In the genomic region with DNA sequence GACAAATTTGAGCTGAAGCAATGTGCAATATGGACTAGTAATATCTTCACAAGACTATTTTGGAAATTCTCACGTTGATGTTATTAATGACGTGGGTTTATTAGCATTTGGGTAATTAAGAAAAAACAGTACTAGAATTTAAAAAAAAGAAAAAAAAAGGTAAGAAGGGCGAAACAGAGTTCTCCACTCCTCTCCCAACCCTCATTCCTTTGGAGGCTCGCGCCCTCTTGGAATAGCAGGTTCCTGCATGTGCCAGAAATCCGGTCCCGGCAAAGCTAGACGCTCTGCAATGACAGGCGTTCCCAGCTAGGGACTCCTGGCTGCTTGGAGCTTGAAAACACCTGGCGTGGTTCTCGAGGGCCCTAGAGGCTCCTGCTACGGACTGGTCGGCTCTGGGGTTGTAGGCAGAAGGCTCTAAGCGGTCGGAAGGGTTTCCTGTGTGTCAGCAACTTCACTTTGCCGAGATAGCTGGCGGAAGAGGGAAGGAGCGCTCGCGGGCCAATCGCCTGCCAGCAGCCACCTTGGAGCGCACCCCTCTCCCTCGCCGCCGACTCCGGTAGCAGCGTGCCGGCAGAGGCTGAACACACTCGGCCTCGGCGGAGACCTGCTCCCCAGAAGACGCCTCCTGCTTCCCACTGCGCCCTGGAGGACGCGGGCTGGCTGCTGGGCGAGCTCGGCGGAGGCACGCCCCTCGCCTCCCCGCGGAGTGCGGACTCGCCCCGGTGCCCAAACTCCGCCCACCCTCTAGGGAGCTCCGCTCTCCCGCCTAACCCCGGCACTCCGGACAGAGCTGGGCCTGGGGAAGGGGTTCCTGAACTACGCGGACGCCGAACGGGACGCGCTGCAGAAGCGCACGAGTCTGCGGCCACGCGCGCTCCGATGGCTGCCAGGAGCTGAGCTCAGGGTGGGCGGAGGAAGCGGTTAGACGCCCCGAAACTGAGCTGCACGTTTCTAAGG, we compare ENCODE assay signal across 8 cellular contexts. TPM values are rescaled to one million over a fixed set of nuclear protein-coding genes. Genes with fewer than 3 reads are reported as not detected.
DNase-seq lines count a peak whose midpoint lies in the region; ATAC-seq and TF ChIP-seq lines count a peak whose summit lies in the region.

A gene with protein sequence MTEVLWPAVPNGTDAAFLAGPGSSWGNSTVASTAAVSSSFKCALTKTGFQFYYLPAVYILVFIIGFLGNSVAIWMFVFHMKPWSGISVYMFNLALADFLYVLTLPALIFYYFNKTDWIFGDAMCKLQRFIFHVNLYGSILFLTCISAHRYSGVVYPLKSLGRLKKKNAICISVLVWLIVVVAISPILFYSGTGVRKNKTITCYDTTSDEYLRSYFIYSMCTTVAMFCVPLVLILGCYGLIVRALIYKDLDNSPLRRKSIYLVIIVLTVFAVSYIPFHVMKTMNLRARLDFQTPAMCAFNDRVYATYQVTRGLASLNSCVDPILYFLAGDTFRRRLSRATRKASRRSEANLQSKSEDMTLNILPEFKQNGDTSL (plus strand): TSS at position 778 of the 957 bp plus-strand sequence. CDS start 652 bp downstream, outside the sequence.

- no TSS peak for BruUV-seq in Caco-2 (replicated peaks; lab: Mats Ljungman, UMichigan)

- no peaks in the 10 kb centered on the region for H3K9me3 Mint-ChIP-seq in Caco-2 (ENCODE audit: unreplicated experiment)

- peak within 1 kb of the TSS; percentile 88 for H3K4me3 Mint-ChIP-seq in Caco-2 (ENCODE audit: unreplicated experiment)

- H3K27ac Mint-ChIP-seq in Caco-2 (ENCODE audit: unreplicated experiment), result peak within 1 kb of the TSS; percentile 84

- peak; percentile 72 for ATAC-seq in HG03280 (IDR thresholded peaks at IDR 0.05; ENCODE audit: unreplicated experiment)

- DNase-seq in Caco-2, result peak; percentile 85 to 86
- peak; percentile 27 for DNase-seq in GM19240 (ENCODE audit: insufficient read length, low spot score)
- peak; percentile 65 for DNase-seq in NCI-H82 treated with DMSO at 0.1 percent for 48 hours (lab: John Stamatoyannopoulos, UW; ENCODE audit: unreplicated experiment)
- DNase-seq in amniotic epithelial cell (ENCODE audit: low read depth), result peak; percentile 49
- peak; percentile 64 for DNase-seq in right atrium auricular region (ENCODE audit: low spot score)
- peak; percentile 12 for DNase-seq in pons (ENCODE audit: low spot score)
- DNase-seq in stimulated activated naive CD4-positive, alpha-beta T cell treated with Interleukin-2 at 50 U/mL for 16 hours (lab: John Stamatoyannopoulos, UW), result no peak

- H3K9me3 ChIP-seq in Caco-2, result no peaks in the 10 kb centered on the region
- H3K9me3 ChIP-seq in right atrium auricular region, result no peaks in the 10 kb centered on the region

- peaks cover 12% of the 10 kb centered on the region for H3K36me3 Mint-ChIP-seq in Caco-2 (ENCODE audit: insufficient read depth, unreplicated experiment)

- H3K27ac ChIP-seq in right atrium auricular region, result peak within 1 kb of the TSS; percentile 63 to 78

- intact Hi-C loops in Caco-2 (cut with micrococcal nuclease; ENCODE audit: unreplicated experiment), result loop anchor here (1.0 to 10.0 kb wide), 3 partner anchors 22 to 260 kb away; no protein-coding TSS in a partner anchor

- H3K4me1 ChIP-seq in Caco-2, result no peaks in the 10 kb centered on the region
- H3K4me1 ChIP-seq in right atrium auricular region, result no peaks in the 10 kb centered on the region

- H3K27me3 ChIP-seq in Caco-2 (replicated peaks; ENCODE audit: control insufficient read depth, insufficient read depth, low read length) (no peaks in the 10 kb centered on the region), right atrium auricular region (no peaks in the 10 kb centered on the region)

- H3K27me3 Mint-ChIP-seq in Caco-2 (ENCODE audit: insufficient read depth, unreplicated experiment), result no peaks in the 10 kb centered on the region

- H3K4me3 ChIP-seq in Caco-2 (ENCODE audit: low read depth, low read length) (peak within 1 kb of the TSS; percentile 70), right atrium auricular region (peak within 1 kb of the TSS; percentile 49 to 76)

- POLR2A ChIA-PET in Caco-2 (lab: Charles Lee), result interaction anchor here (0.9 to 1.4 kb wide), 3 partner anchors 22 to 76 kb away, joined by 3 to 5 read pairs (median 4); no protein-coding TSS in a partner anchor

- TF ChIP-seq CTCF in Caco-2 (IDR thresholded peaks at IDR 0.05; ENCODE audit: insufficient read depth in 1 of 2, low read depth in 1 of 2, low read length in 1 of 2, severe bottlenecking in 1 of 2, unreplicated experiment in 1 of 2) (peak in 1 of 2 experiments; percentile 7), right atrium auricular region (IDR thresholded peaks at IDR 0.05) (peak in 1 of 2 donors; percentile 44)

- no peaks in the 10 kb centered on the region for H3K4me1 Mint-ChIP-seq in Caco-2 (ENCODE audit: low read depth, unreplicated experiment)

- CTCF ChIA-PET in Caco-2 (lab: Charles Lee), result interaction anchor here (0.6 to 1.3 kb wide), 5 partner anchors 102 to 1542 kb away, joined by 3 to 7 read pairs (median 4); no protein-coding TSS in a partner anchor

- H3K36me3 ChIP-seq in Caco-2 (ENCODE audit: control insufficient read depth, insufficient read depth, low read length) (no peaks in the 10 kb centered on the region), right atrium auricular region (no peaks in the 10 kb centered on the region)

RNA-seq across cellular contexts. Expression of the gene that starts here (rescaled TPM):
- total RNA-seq in Caco-2 (2022) (6.0 and 8.5 TPM in 2 replicates), right atrium auricular region (1 to 10 TPM; 2.2 to 3.1 TPM)
